1 cellular context compared by ENCODE assay signal in genomic region chr18:48929212-48929612, GRCh38.
TF ChIP-seq lines count a peak whose summit lies in the region.

No MANE protein-coding gene starts in this region.

TF ChIP-seq in IMR-90, 13 proteins besides CTCF, POLR2A, EP300 and RAD21 (continued from another document):
- TF ChIP-seq NFE2L2 (IDR thresholded peaks at IDR 0.05; ENCODE audit: low read depth, low read length) (peak; percentile 77), SMC3 (IDR thresholded peaks at IDR 0.05; ENCODE audit: low read depth, low read length) (no peak), RCOR1 (IDR thresholded peaks at IDR 0.05; ENCODE audit: insufficient replicate concordance, low read length) (no peak), CHD1 (IDR thresholded peaks at IDR 0.05; ENCODE audit: low read depth, low read length) (0 out of 2 replicates have a peak, but pooled peaks have one; percentile 61)
TF ChIP-seq in IMR-90: peak in this region for 3.
